ENCODE assay signal across 10 cellular contexts in the genomic region with DNA sequence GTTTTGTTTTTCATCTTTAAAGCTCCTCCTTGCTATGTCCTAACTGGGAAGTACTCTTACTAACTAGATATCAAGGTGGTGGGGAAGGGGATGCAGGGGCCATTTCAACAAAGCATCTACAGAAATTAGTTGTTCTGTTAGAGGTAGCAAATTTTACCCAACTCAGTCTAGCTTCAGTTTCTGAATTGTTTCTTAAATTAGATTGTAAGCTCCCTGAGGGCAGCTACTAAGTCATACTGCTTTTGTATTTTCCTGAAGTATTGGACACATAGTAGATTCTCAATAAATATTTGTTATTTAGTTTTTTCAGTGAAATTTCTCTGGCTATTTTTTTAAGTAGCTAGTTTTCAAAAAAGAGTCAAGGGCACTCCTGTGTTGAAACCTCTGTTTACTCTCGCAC. TPM values are rescaled to one million over a fixed set of nuclear protein-coding genes. Genes with fewer than 3 reads are reported as not detected.
A peak's percentile ranks its signal among the peaks of the same experiment; 100 is the strongest.
DNase-seq lines count a peak whose midpoint lies in the region; ATAC-seq, FAIRE-seq and TF ChIP-seq lines count a peak whose summit lies in the region.
"Had no signal": no experiment of that assay in that cellular context is flagged by ENCODE, and none has a peak within 500 bp of the region (broad histone marks: within the 10 kb centered on the region; RNA-seq: fewer than 3 reads in every experiment).

No MANE protein-coding gene starts in this region.

- no peak overlapping the region for H4K8ac ChIP-seq in mesendoderm (ENCODE audit: low read depth, low read length)

- H3K23ac ChIP-seq in mesendoderm (ENCODE audit: low read length), result no peak overlapping the region

- no peak overlapping the region for H2AK5ac ChIP-seq in mesendoderm (ENCODE audit: low read length)

- no peak for FAIRE-seq in astrocyte (lab: Jason Lieb, UNC)

- intact Hi-C loops in A673 (cut with micrococcal nuclease; ENCODE audit: unreplicated experiment), result no loop called here

- no peak overlapping the region for H2AFZ ChIP-seq in astrocyte (ENCODE audit: low read depth, low read length)

- no peak for TF ChIP-seq CTCF in A673 (conservative IDR thresholded peaks at IDR 0.05; ENCODE audit: low read depth, low read length)
- TF ChIP-seq CTCF in HEK293 (tag by site-specific recombination; IDR thresholded peaks at IDR 0.05), result no peak
- TF ChIP-seq CTCF in astrocyte (IDR thresholded peaks at IDR 0.05; ENCODE audit: insufficient read depth, low read depth, low read length), result no peak

- no peak overlapping the region for H2BK5ac ChIP-seq in mesendoderm (ENCODE audit: low read length)

- H3K4me3 ChIP-seq in A673 (ENCODE audit: low read depth, low read length, poor library complexity, severe bottlenecking) (peak overlapping the region; percentile 71), HEK293 (ENCODE audit: low read depth, low read length) (peak overlapping the region; percentile 87), astrocyte (ENCODE audit: insufficient read depth, low read depth, low read length) (peak overlapping the region; percentile 82), mesendoderm (ENCODE audit: low read length) (no peak overlapping the region)

- H3K27ac ChIP-seq in A673 (ENCODE audit: low read depth, low read length, poor library complexity, severe bottlenecking) (peak overlapping the region; percentile 96), HEK293 (ENCODE audit: extremely low read depth, low read depth, low read length) (no peak overlapping the region), astrocyte (ENCODE audit: low read depth, low read length) (peak overlapping the region; percentile 94), mesendoderm (ENCODE audit: low read depth, low read length) (no peak overlapping the region)

- peaks cover 8% of the 10 kb centered on the region for H3K79me1 ChIP-seq in mesendoderm (ENCODE audit: low read length)

- peak overlapping the region; percentile 99 for H3K4me3 Mint-ChIP-seq in astrocyte (ENCODE audit: unreplicated experiment)

- H3K56ac ChIP-seq in mesendoderm (ENCODE audit: low read length), result peak overlapping the region; percentile 9

- H2BK120ac ChIP-seq in mesendoderm (ENCODE audit: low read depth, low read length), result no peak overlapping the region

- H4K5ac ChIP-seq in mesendoderm (ENCODE audit: low read length), result no peak overlapping the region

- H3K9me3 Mint-ChIP-seq in astrocyte (ENCODE audit: unreplicated experiment), result no peaks in the 10 kb centered on the region

- no peaks in the 10 kb centered on the region for H3K27me3 ChIP-seq in A673 (replicated peaks; ENCODE audit: insufficient read depth, low read depth, low read length, poor library complexity)
- no peaks in the 10 kb centered on the region for H3K27me3 ChIP-seq in astrocyte (ENCODE audit: insufficient read depth, low read length)
- no peaks in the 10 kb centered on the region for H3K27me3 ChIP-seq in mesendoderm (ENCODE audit: insufficient read depth, low read length, poor library complexity)

- H3K18ac ChIP-seq in mesendoderm (ENCODE audit: low read length), result no peak overlapping the region

- BruUV-seq in A673 (replicated peaks; lab: Mats Ljungman, UMichigan), result no TSS peak

- peaks cover 23% of the 10 kb centered on the region for H3K4me1 Mint-ChIP-seq in astrocyte (ENCODE audit: low read depth, unreplicated experiment)

- H3K9ac ChIP-seq in astrocyte (ENCODE audit: low read length) (peak overlapping the region; percentile 97), mesendoderm (ENCODE audit: low read length) (peak overlapping the region; percentile 99)

- POLR2A ChIA-PET in A673 (lab: Charles Lee; ENCODE audit: low non-redundant PET) (no interaction called here), HEK293 (lab: Yijun Ruan, JAX) (no interaction called here)

- no peak for ATAC-seq in GM21619 (IDR thresholded peaks at IDR 0.05; ENCODE audit: unreplicated experiment)

- peaks cover 47% of the 10 kb centered on the region for H3K36me3 ChIP-seq in A673 (ENCODE audit: insufficient read depth, low read length, poor library complexity, severe bottlenecking)
- peaks cover 31 to 61% of the 10 kb centered on the region in 2 experiments for H3K36me3 ChIP-seq in HEK293 (ENCODE audit: control insufficient read depth in 2 of 2, insufficient read depth in 1 of 2, low read length in 2 of 2)
- H3K36me3 ChIP-seq in astrocyte (ENCODE audit: insufficient read depth, low read length), result peaks cover 31% of the 10 kb centered on the region
- peaks cover 6% of the 10 kb centered on the region for H3K36me3 ChIP-seq in mesendoderm (ENCODE audit: control insufficient read depth, insufficient read depth, low read length)

- H3K27ac Mint-ChIP-seq in astrocyte (ENCODE audit: unreplicated experiment), result peak overlapping the region; percentile 43

- peaks cover 94% of the 10 kb centered on the region for H3K79me2 ChIP-seq in astrocyte (ENCODE audit: insufficient read depth, low read length)
- H3K79me2 ChIP-seq in mesendoderm (ENCODE audit: control insufficient read depth, insufficient read depth, low read length), result peaks cover 78% of the 10 kb centered on the region

- no CpG with 5 or more reads among the region's 1 CpG for WGBS in mesendoderm (ENCODE audit: extremely low coverage, insufficient coverage, low lambda C conversion rate)

- H3K4me2 ChIP-seq in astrocyte (ENCODE audit: low read length) (peak overlapping the region; percentile 87), mesendoderm (ENCODE audit: low read length) (peak overlapping the region; percentile 90)

- no peak overlapping the region for H2BK15ac ChIP-seq in mesendoderm (replicated peaks; ENCODE audit: low read depth)

- H3K4ac ChIP-seq in mesendoderm (ENCODE audit: low read depth, low read length), result no peak overlapping the region

- H3K4me1 ChIP-seq in A673 (ENCODE audit: insufficient read depth, low read length, poor library complexity, severe bottlenecking) (peaks cover 23% of the 10 kb centered on the region), HEK293 (ENCODE audit: control insufficient read depth, insufficient read depth, low read length) (no peaks in the 10 kb centered on the region), astrocyte (ENCODE audit: insufficient read depth, low read length) (peaks cover 23% of the 10 kb centered on the region), mesendoderm (ENCODE audit: control insufficient read depth, low read depth, low read length) (peaks cover 5% of the 10 kb centered on the region)

- peaks cover 13% of the 10 kb centered on the region for H3K36me3 Mint-ChIP-seq in astrocyte (ENCODE audit: low read depth, unreplicated experiment)

- CTCF ChIA-PET in A673 (lab: Charles Lee) (interaction anchor here (0.6 kb wide), 1 partner anchor 23 kb away, joined by 8 read pairs; no protein-coding TSS in a partner anchor), HEK293 (lab: Yijun Ruan, JAX) (interaction anchor here (0.6 to 2.5 kb wide), 4 partner anchors 23 to 254 kb away, joined by 3 to 8 read pairs (median 4); no protein-coding TSS in a partner anchor)

- peaks cover 78% of the 10 kb centered on the region for H4K20me1 ChIP-seq in astrocyte (ENCODE audit: insufficient read depth, low read length)

- DNase-seq in A673 (ENCODE audit: low spot score), result no peak
- DNase-seq in astrocyte (ENCODE audit: low read depth), result no peak
- DNase-seq in mesendoderm, result no peak
- no peak for DNase-seq in medulla oblongata (ENCODE audit: extremely low spot score)
- DNase-seq in NCI-H345 (lab: John Stamatoyannopoulos, UW), result no peak
- no peak for DNase-seq in SKM-1 (lab: John Stamatoyannopoulos, UW; ENCODE audit: unreplicated experiment)
- DNase-seq: amygdala, NCI-H524 treated with DMSO at 0.1 percent for 48 hours had no signal

- H3K27me3 Mint-ChIP-seq in astrocyte (ENCODE audit: low read depth, unreplicated experiment), result no peaks in the 10 kb centered on the region

- no peaks in the 10 kb centered on the region for H3K9me3 ChIP-seq in A673 (ENCODE audit: low read depth, low read length, poor library complexity, severe bottlenecking)
- no peaks in the 10 kb centered on the region for H3K9me3 ChIP-seq in HEK293 (ENCODE audit: control insufficient read depth, insufficient read depth, low read depth, low read length)
- H3K9me3 ChIP-seq in astrocyte (ENCODE audit: insufficient read depth, low read depth, low read length), result no peaks in the 10 kb centered on the region

TF ChIP-seq in HEK293, 187 proteins besides CTCF, POLR2A, EP300 and RAD21:
- TF ChIP-seq ZFP69B (tag by site-specific recombination; IDR thresholded peaks at IDR 0.05) (no peak), ZNF664 (tag by site-specific recombination; IDR thresholded peaks at IDR 0.05) (peak; percentile 94), ZSCAN16 (tag by site-specific recombination; IDR thresholded peaks at IDR 0.05) (no peak)
- TF ChIP-seq, protein P1, sequence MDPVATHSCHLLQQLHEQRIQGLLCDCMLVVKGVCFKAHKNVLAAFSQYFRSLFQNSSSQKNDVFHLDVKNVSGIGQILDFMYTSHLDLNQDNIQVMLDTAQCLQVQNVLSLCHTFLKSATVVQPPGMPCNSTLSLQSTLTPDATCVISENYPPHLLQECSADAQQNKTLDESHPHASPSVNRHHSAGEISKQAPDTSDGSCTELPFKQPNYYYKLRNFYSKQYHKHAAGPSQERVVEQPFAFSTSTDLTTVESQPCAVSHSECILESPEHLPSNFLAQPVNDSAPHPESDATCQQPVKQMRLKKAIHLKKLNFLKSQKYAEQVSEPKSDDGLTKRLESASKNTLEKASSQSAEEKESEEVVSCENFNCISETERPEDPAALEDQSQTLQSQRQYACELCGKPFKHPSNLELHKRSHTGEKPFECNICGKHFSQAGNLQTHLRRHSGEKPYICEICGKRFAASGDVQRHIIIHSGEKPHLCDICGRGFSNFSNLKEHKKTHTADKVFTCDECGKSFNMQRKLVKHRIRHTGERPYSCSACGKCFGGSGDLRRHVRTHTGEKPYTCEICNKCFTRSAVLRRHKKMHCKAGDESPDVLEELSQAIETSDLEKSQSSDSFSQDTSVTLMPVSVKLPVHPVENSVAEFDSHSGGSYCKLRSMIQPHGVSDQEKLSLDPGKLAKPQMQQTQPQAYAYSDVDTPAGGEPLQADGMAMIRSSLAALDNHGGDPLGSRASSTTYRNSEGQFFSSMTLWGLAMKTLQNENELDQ (tag by site-specific recombination; IDR thresholded peaks at IDR 0.05; ENCODE audit: low read depth), result no peak
TF ChIP-seq in HEK293: peak in this region for 1.

RNA-seq across cellular contexts. Expression of a gene that starts 1.8 kb away (rescaled TPM):
- total RNA-seq in A673 (2021) (249 and 269 TPM in 2 replicates), astrocyte (203 and 218 TPM in 2 replicates)
- 220 TPM for polyA plus RNA-seq in mesendoderm (2013, experiment 1 of 2)
- polyA plus RNA-seq in mesendoderm (2013, experiment 2 of 2), result 216 TPM

RNA-seq across cellular contexts. Expression of a gene that starts 16.4 kb away (rescaled TPM):
- total RNA-seq in A673 (2021), result not detected in 2 replicates
- total RNA-seq in astrocyte, result not detected in 2 replicates
- not detected for polyA plus RNA-seq in mesendoderm (2013, experiment 1 of 2)
- not detected for polyA plus RNA-seq in mesendoderm (2013, experiment 2 of 2)

RNA-seq across cellular contexts. Expression of a gene that starts 30.6 kb away (rescaled TPM):
- total RNA-seq in A673 (2021) (661 and 746 TPM in 2 replicates), astrocyte (600 and 687 TPM in 2 replicates)
- polyA plus RNA-seq in mesendoderm (2013, experiment 1 of 2), result 496 TPM
- polyA plus RNA-seq in mesendoderm (2013, experiment 2 of 2), result 509 TPM

RNA-seq across cellular contexts. Expression of a gene that starts 49.9 kb away (rescaled TPM):
- total RNA-seq in A673 (2021) (129 and 134 TPM in 2 replicates), astrocyte (82.2 and 89.9 TPM in 2 replicates)
- 85.9 TPM for polyA plus RNA-seq in mesendoderm (2013, experiment 1 of 2)
- 88.5 TPM for polyA plus RNA-seq in mesendoderm (2013, experiment 2 of 2)

Comparison
In these comparisons a context has a peak if more than half of its experiments do, and no peak if none do; other contexts are left out.
1. H3K27ac ChIP-seq: peak in A673 (single experiment) and astrocyte (single experiment); none in HEK293 (single experiment) and mesendoderm (single experiment).